In genomic region chrX:25010784-25011588, GRCh38 we compare ENCODE assay signal across 19 cellular contexts. TPM values are rescaled to one million over a fixed set of nuclear protein-coding genes. Genes with fewer than 3 reads are reported as not detected.
"Had no signal": no experiment of that assay in that cellular context is flagged by ENCODE, and none has a peak within 500 bp of the region (broad histone marks: within the 10 kb centered on the region; RNA-seq: fewer than 3 reads in every experiment).

No MANE protein-coding gene starts in this region.

- H3K9me3 Mint-ChIP-seq: dendritic cell treated with granulocyte-macrophage colony-stimulating factor and Interleukin-4, amounts not matched to agents 40 ng/mL and 50 ng/mL, for 4 days; natural killer cell; stimulated activated naive CD8-positive, alpha-beta T cell treated with anti-CD3 and anti-CD28 coated beads, Interleukin-15, amount 100 ng/mL, for 72 hours; T-helper 2 cell treated with Interferon-gamma antibody and Interleukin-4, amounts not matched to agents 5 μg/mL and 100 μg/mL, for 36 hours had no signal

- ATAC-seq: activated T-cell treated with anti-CD3 and anti-CD28 coated beads, Interleukin-2, amount 50 U/mL, for 72 hours; esophagus mucosa; natural killer cell; stimulated activated naive CD8-positive, alpha-beta T cell treated with anti-CD3 and anti-CD28 coated beads, Interleukin-15, amount 100 ng/mL, for 72 hours had no signal

- H3K4me3 Mint-ChIP-seq: activated T-cell treated with anti-CD3 and anti-CD28 coated beads, Interleukin-2, amount 50 U/mL, for 72 hours; dendritic cell treated with granulocyte-macrophage colony-stimulating factor and Interleukin-4, amounts not matched to agents 40 ng/mL and 50 ng/mL, for 4 days; natural killer cell; stimulated activated naive CD8-positive, alpha-beta T cell treated with anti-CD3 and anti-CD28 coated beads, Interleukin-15, amount 100 ng/mL, for 72 hours; T-helper 2 cell treated with Interferon-gamma antibody and Interleukin-4, amounts not matched to agents 5 μg/mL and 100 μg/mL, for 36 hours had no signal

- H3K36me3 ChIP-seq: brain microvascular endothelial cell, thoracic aorta had no signal

- H3K9me3 ChIP-seq: thoracic aorta had no signal

- H3K36me3 Mint-ChIP-seq: natural killer cell had no signal

- H3K27ac ChIP-seq: brain microvascular endothelial cell, thoracic aorta had no signal

- H3K27ac Mint-ChIP-seq: activated T-cell treated with anti-CD3 and anti-CD28 coated beads, Interleukin-2, amount 50 U/mL, for 72 hours; dendritic cell treated with granulocyte-macrophage colony-stimulating factor and Interleukin-4, amounts not matched to agents 40 ng/mL and 50 ng/mL, for 4 days; natural killer cell; stimulated activated naive CD8-positive, alpha-beta T cell treated with anti-CD3 and anti-CD28 coated beads, Interleukin-15, amount 100 ng/mL, for 72 hours; T-helper 2 cell treated with Interferon-gamma antibody and Interleukin-4, amounts not matched to agents 5 μg/mL and 100 μg/mL, for 36 hours had no signal

- H3K4me3 ChIP-seq: thoracic aorta had no signal

- DNase-seq: activated CD4-positive, alpha-beta T cell treated with anti-CD3 and anti-CD28 coated beads for 1 hour; activated CD4-positive, alpha-beta T cell treated with anti-CD3 and anti-CD28 coated beads, Interleukin-2, amount 50 U/mL, for 48 hours; activated naive CD4-positive, alpha-beta T cell; activated T-cell treated with anti-CD3 and anti-CD28 coated beads, Interleukin-2, amount 50 U/mL, for 72 hours; brain microvascular endothelial cell; cerebellar nuclear complex; glutamatergic neuron; mammary epithelial cell; natural killer cell; stimulated activated CD4-positive, alpha-beta T cell treated with anti-CD3 and anti-CD28 coated beads, Interleukin-4, amount 100 ng/mL, for 1 hour; stimulated activated naive CD8-positive, alpha-beta T cell treated with anti-CD3 and anti-CD28 coated beads, Interleukin-15, amount 100 ng/mL, for 72 hours; SW 1271 had no signal

RNA-seq across cellular contexts. Expression of gene ARX, which starts 4.8 kb away (rescaled TPM):
- total RNA-seq: activated T-cell treated with anti-CD3 and anti-CD28 coated beads, Interleukin-2, amount 50 U/mL, for 72 hours; esophagus mucosa; mammary epithelial cell; mucosa of gallbladder; natural killer cell; osteoblast; thoracic aorta; urinary bladder had no signal
